8 cellular contexts compared by ENCODE assay signal in the genomic region with DNA sequence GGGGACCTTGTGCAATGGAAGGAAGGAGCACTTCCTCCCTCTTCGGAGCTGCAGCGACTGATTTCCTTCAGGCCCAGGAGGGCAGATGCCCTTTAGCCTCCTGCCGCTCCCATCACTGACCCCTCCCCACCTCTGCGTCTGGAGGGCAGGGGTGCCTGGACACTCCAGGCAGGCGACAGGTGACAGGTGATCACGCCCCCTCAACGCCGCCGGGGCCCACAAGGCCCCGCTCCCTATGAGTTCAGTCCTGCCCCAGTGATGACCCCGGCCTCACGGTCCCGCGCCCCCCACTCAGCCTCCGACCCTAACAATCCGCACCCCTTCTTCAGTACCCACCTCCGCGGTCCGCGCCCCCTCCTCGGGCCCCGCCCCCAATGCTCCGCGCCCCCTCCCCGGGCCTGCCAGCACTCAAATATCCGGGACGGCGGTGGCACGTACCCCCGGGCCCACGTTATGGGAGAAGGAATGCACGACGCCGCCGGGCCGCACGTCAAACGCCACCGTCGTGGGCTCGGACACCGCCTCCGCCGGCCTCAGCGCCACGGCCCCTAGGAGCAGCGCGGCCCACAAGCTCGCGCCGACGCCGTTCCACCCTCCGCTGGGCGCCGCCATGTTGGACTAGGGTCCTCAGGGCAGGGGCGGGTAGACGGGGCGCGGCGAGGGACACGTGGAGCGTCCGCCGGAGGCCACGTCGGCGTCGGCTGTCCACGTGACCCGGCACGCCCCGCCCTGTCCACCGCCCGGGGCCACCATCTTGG. TPM values are rescaled to one million over a fixed set of nuclear protein-coding genes. Genes with fewer than 3 reads are reported as not detected.
DNase-seq lines count a peak whose midpoint lies in the region; ATAC-seq and TF ChIP-seq lines count a peak whose summit lies in the region.

A gene (minus strand): TSS at position 620 of the 758 bp plus-strand sequence. CDS start 8 bp downstream, at position 612.

- H3K27ac Mint-ChIP-seq in natural killer cell = peak within 1 kb of the TSS; percentile 79 to 90
- peak within 1 kb of the TSS; percentile 91 for H3K27ac Mint-ChIP-seq in stimulated activated naive B cell treated with anti-CD40 and anti-IgM and Interleukin-4, amounts not matched to agents 10 μg/mL and 1 μg/mL and 100 μg/mL, for 72 hours

- POLR2A ChIA-PET in RWPE1 (lab: Yijun Ruan, JAX; ENCODE audit: low non-redundant PET) = no interaction called here

- H3K9me3 ChIP-seq in Loucy (ENCODE audit: insufficient read depth, low read depth, low read length) = no peaks in the 10 kb centered on the region

- H3K9me3 Mint-ChIP-seq in natural killer cell = no peaks in the 10 kb centered on the region
- H3K9me3 Mint-ChIP-seq in stimulated activated naive B cell treated with anti-CD40 and anti-IgM and Interleukin-4, amounts not matched to agents 10 μg/mL and 1 μg/mL and 100 μg/mL, for 72 hours = no peaks in the 10 kb centered on the region

- no peaks in the 10 kb centered on the region for H3K27me3 ChIP-seq in Loucy (ENCODE audit: insufficient read depth, low read length, poor library complexity, severe bottlenecking)

- H3K4me1 Mint-ChIP-seq in natural killer cell = peaks cover 12 to 27% of the 10 kb centered on the region in 2 donors
- H3K4me1 Mint-ChIP-seq in stimulated activated naive B cell treated with anti-CD40 and anti-IgM and Interleukin-4, amounts not matched to agents 10 μg/mL and 1 μg/mL and 100 μg/mL, for 72 hours = peaks cover 7 to 17% of the 10 kb centered on the region in 2 donors

- H3K79me2 ChIP-seq in Loucy (ENCODE audit: insufficient read depth, low read length) = peaks cover 21% of the 10 kb centered on the region

- CTCF ChIA-PET in RWPE1 (lab: Yijun Ruan, JAX) = no interaction called here

- peak within 1 kb of the TSS; percentile 90 for H2AFZ ChIP-seq in Loucy (ENCODE audit: low read length)

- no peaks in the 10 kb centered on the region for H3K9me2 ChIP-seq in Loucy (replicated peaks; ENCODE audit: low read depth, low read length)

- no peaks in the 10 kb centered on the region for H3K36me3 Mint-ChIP-seq in natural killer cell
- H3K36me3 Mint-ChIP-seq in stimulated activated naive B cell treated with anti-CD40 and anti-IgM and Interleukin-4, amounts not matched to agents 10 μg/mL and 1 μg/mL and 100 μg/mL, for 72 hours = peaks cover 6 to 14% of the 10 kb centered on the region in 2 donors

- peaks cover 3% of the 10 kb centered on the region; the same call in 1 of the 2 replicates for H3K36me3 ChIP-seq in Loucy (ENCODE audit: insufficient read depth, low read length)

- H3K4me2 ChIP-seq in Loucy (ENCODE audit: low read depth, low read length, poor library complexity, severe bottlenecking) = peak within 1 kb of the TSS; percentile 98

- intact Hi-C loops in natural killer cell (cut with micrococcal nuclease) = no loop called here

- ATAC-seq in GM21786 (IDR thresholded peaks at IDR 0.05; ENCODE audit: unreplicated experiment) = peak; percentile 76
- peak; percentile 98 to 100 (median 99) for ATAC-seq in natural killer cell
- peak; percentile 97 to 99 for ATAC-seq in stimulated activated naive B cell treated with anti-CD40 and anti-IgM and Interleukin-4, amounts not matched to agents 10 μg/mL and 1 μg/mL and 100 μg/mL, for 72 hours (replicated peaks)

- H3K27ac ChIP-seq in RWPE1 = peak within 1 kb of the TSS; percentile 83

- H3K4me3 Mint-ChIP-seq in natural killer cell = peak within 1 kb of the TSS; percentile 91
- peak within 1 kb of the TSS; percentile 90 to 94 for H3K4me3 Mint-ChIP-seq in stimulated activated naive B cell treated with anti-CD40 and anti-IgM and Interleukin-4, amounts not matched to agents 10 μg/mL and 1 μg/mL and 100 μg/mL, for 72 hours

- peaks cover 10% of the 10 kb centered on the region for H3K4me1 ChIP-seq in Loucy (ENCODE audit: insufficient read depth, low read length, poor library complexity, severe bottlenecking)

- peaks cover 9% of the 10 kb centered on the region for H4K20me1 ChIP-seq in Loucy (ENCODE audit: insufficient read depth, low read length, poor library complexity, severe bottlenecking)

- TF ChIP-seq CTCF in Loucy (conservative IDR thresholded peaks at IDR 0.05; ENCODE audit: low read length) = no peak
- TF ChIP-seq CTCF in RWPE1 (conservative IDR thresholded peaks at IDR 0.05; ENCODE audit: low read depth) = no peak
- TF ChIP-seq CTCF in fibroblast of mammary gland (conservative IDR thresholded peaks at IDR 0.05; ENCODE audit: control insufficient read depth, insufficient read depth, low read depth, low read length) = no peak
- TF ChIP-seq CTCF in natural killer cell (IDR thresholded peaks at IDR 0.05) = no peak

- H3K4me3 ChIP-seq in Loucy (ENCODE audit: low read length, poor library complexity, severe bottlenecking) = peak within 1 kb of the TSS; percentile 99
- peak within 1 kb of the TSS; percentile 86 for H3K4me3 ChIP-seq in fibroblast of mammary gland (ENCODE audit: control insufficient read depth, low read depth, low read length)

- H3K27me3 Mint-ChIP-seq in natural killer cell (ENCODE audit: low read depth in 2 of 2) = no peaks in the 10 kb centered on the region
- no peaks in the 10 kb centered on the region for H3K27me3 Mint-ChIP-seq in stimulated activated naive B cell treated with anti-CD40 and anti-IgM and Interleukin-4, amounts not matched to agents 10 μg/mL and 1 μg/mL and 100 μg/mL, for 72 hours

- H3K9ac ChIP-seq in Loucy (ENCODE audit: low read depth, low read length, poor library complexity, severe bottlenecking) = peak within 1 kb of the TSS; percentile 84

- H3F3A ChIP-seq in Loucy (ENCODE audit: low read depth) = peaks cover 10% of the 10 kb centered on the region; the same call in 1 of the 2 replicates

- DNase-seq in DMS153 (lab: John Stamatoyannopoulos, UW) = peak; percentile 62
- DNase-seq in RWPE1 (ENCODE audit: low spot score) = peak; percentile 97
- peak; percentile 86 to 89 for DNase-seq in activated T-helper 1 cell treated with anti-CD3 and anti-CD28 coated beads, Interleukin-2, amount 50 U/mL, for 16 hours (ENCODE audit: low read depth in 1 of 2, low spot score in 1 of 2)
- DNase-seq in fibroblast of mammary gland (ENCODE audit: low read depth) = peak; percentile 84
- DNase-seq in natural killer cell = peak; percentile 93
- DNase-seq in stimulated activated naive B cell treated with anti-CD40 and anti-IgM and Interleukin-4, amounts not matched to agents 10 μg/mL and 1 μg/mL and 100 μg/mL, for 72 hours = peak; percentile 87

RNA-seq across cellular contexts. Expression of the gene that starts here (rescaled TPM):
- 10 to 100 TPM; 36.9 to 41.8 (median 37.2) TPM for total RNA-seq in natural killer cell

Comparison
In these comparisons a context has a peak if more than half of its experiments do, and no peak if none do; other contexts are left out.
1. Peak in every context shown above with its lines: DNase-seq, ATAC-seq, H3K4me3 ChIP-seq and H3K27ac ChIP-seq.